10 cellular contexts compared by ENCODE assay signal in genomic region chr22:36322602-36322915, GRCh38.
A peak's percentile ranks its signal among the peaks of the same experiment; 100 is the strongest.
DNase-seq lines count a peak whose midpoint lies in the region; ATAC-seq and TF ChIP-seq lines count a peak whose summit lies in the region.
"Had no signal": no experiment of that assay in that cellular context is flagged by ENCODE, and none has a peak within 500 bp of the region (broad histone marks: within the 10 kb centered on the region; RNA-seq: fewer than 3 reads in every experiment).

No MANE protein-coding gene starts in this region.

- BruUV-seq in Calu3 (replicated peaks; lab: Mats Ljungman, UMichigan): no TSS peak

- H3K27me3 ChIP-seq in RWPE2 (ENCODE audit: insufficient read depth, poor library complexity, severe bottlenecking): no peaks in the 10 kb centered on the region
- H3K27me3 ChIP-seq in mucosa of stomach (ENCODE audit: control insufficient read depth, insufficient read depth, low read length): no peaks in the 10 kb centered on the region

- no peak for TF ChIP-seq CTCF in RWPE2 (IDR thresholded peaks at IDR 0.05; ENCODE audit: poor library complexity, severe bottlenecking)
- no peak for TF ChIP-seq CTCF in Calu3 (IDR thresholded peaks at IDR 0.05; ENCODE audit: unreplicated experiment)

- DNase-seq in RWPE2 (ENCODE audit: low spot score) (no peak), substantia nigra (lab: John Stamatoyannopoulos, UW) (no peak), Calu3 (no peak), NCI-H69 (lab: John Stamatoyannopoulos, UW) (no peak), NCI-H510A (lab: John Stamatoyannopoulos, UW) (no peak)
- no peak for DNase-seq in central memory CD8-positive, alpha-beta T cell (ENCODE audit: low spot score in 2 of 2)
- DNase-seq: activated naive CD8-positive, alpha-beta T cell treated with anti-CD3 and anti-CD28 coated beads, Interleukin-2, amount 50 U/mL, for 24 hours; effector CD4-positive, alpha-beta T cell; natural killer cell had no signal

- H3K36me3 Mint-ChIP-seq in central memory CD8-positive, alpha-beta T cell (ENCODE audit: insufficient read depth): peaks cover 83% of the 10 kb centered on the region
- peaks cover 91% of the 10 kb centered on the region for H3K36me3 Mint-ChIP-seq in Calu3 (ENCODE audit: insufficient read depth, unreplicated experiment)
- H3K36me3 Mint-ChIP-seq: natural killer cell had no signal

- H3K27ac ChIP-seq in RWPE2 (ENCODE audit: poor library complexity, severe bottlenecking): peak overlapping the region; percentile 100
- H3K27ac ChIP-seq in substantia nigra (ENCODE audit: low read depth, low read length, poor library complexity, severe bottlenecking): peak overlapping the region; percentile 28

- H3K9me3 ChIP-seq in RWPE2 (ENCODE audit: severe bottlenecking) (no peaks in the 10 kb centered on the region), mucosa of stomach (ENCODE audit: control insufficient read depth, low read length) (no peaks in the 10 kb centered on the region)

- H3K4me1 Mint-ChIP-seq in central memory CD8-positive, alpha-beta T cell: peaks cover 24% of the 10 kb centered on the region
- no peaks in the 10 kb centered on the region for H3K4me1 Mint-ChIP-seq in Calu3 (ENCODE audit: low read depth, unreplicated experiment)

- peak overlapping the region; percentile 53 for H3K9ac ChIP-seq in mucosa of stomach (ENCODE audit: low read length)

- no peaks in the 10 kb centered on the region for H3K9me3 Mint-ChIP-seq in central memory CD8-positive, alpha-beta T cell
- no peaks in the 10 kb centered on the region for H3K9me3 Mint-ChIP-seq in Calu3 (ENCODE audit: low read depth, unreplicated experiment)
- H3K9me3 Mint-ChIP-seq: activated naive CD8-positive, alpha-beta T cell treated with anti-CD3 and anti-CD28 coated beads, Interleukin-2, amount 50 U/mL, for 24 hours; natural killer cell had no signal

- no peak overlapping the region for H3K4me3 Mint-ChIP-seq in central memory CD8-positive, alpha-beta T cell
- H3K4me3 Mint-ChIP-seq in Calu3 (ENCODE audit: low read depth, unreplicated experiment): no peak overlapping the region
- H3K4me3 Mint-ChIP-seq: activated naive CD8-positive, alpha-beta T cell treated with anti-CD3 and anti-CD28 coated beads, Interleukin-2, amount 50 U/mL, for 24 hours; natural killer cell had no signal

- peak overlapping the region; percentile 74 for H3K27ac Mint-ChIP-seq in central memory CD8-positive, alpha-beta T cell (ENCODE audit: low read depth)
- no peak overlapping the region for H3K27ac Mint-ChIP-seq in Calu3 (ENCODE audit: unreplicated experiment)

- ATAC-seq in RWPE2 (ENCODE audit: low read depth): no peak
- ATAC-seq in central memory CD8-positive, alpha-beta T cell (replicated peaks; ENCODE audit: extremely low read depth, poor library complexity, severe bottlenecking): no peak
- ATAC-seq: activated naive CD8-positive, alpha-beta T cell treated with anti-CD3 and anti-CD28 coated beads, Interleukin-2, amount 50 U/mL, for 24 hours; natural killer cell had no signal

- H3K36me3 ChIP-seq in RWPE2 (ENCODE audit: low read depth) (peaks cover 100% of the 10 kb centered on the region), mucosa of stomach (ENCODE audit: control insufficient read depth, insufficient read depth, low read length) (peaks cover 57% of the 10 kb centered on the region)

- H3K4me1 ChIP-seq in RWPE2 (ENCODE audit: insufficient read depth, poor library complexity, severe bottlenecking) (peaks cover 22% of the 10 kb centered on the region), mucosa of stomach (ENCODE audit: control insufficient read depth, insufficient read depth, low read length) (peaks cover 44% of the 10 kb centered on the region)

- CTCF ChIA-PET in Calu3 (lab: Charles Lee): no interaction called here

- intact Hi-C loops in Calu3 (cut with micrococcal nuclease; ENCODE audit: unreplicated experiment): no loop called here

- H3K4me3 ChIP-seq in RWPE2 (ENCODE audit: severe bottlenecking) (no peak overlapping the region), mucosa of stomach (ENCODE audit: low read length) (no peak overlapping the region)

- H3K27me3 Mint-ChIP-seq in central memory CD8-positive, alpha-beta T cell: no peaks in the 10 kb centered on the region
- no peaks in the 10 kb centered on the region for H3K27me3 Mint-ChIP-seq in Calu3 (ENCODE audit: unreplicated experiment)
- H3K27me3 Mint-ChIP-seq: activated naive CD8-positive, alpha-beta T cell treated with anti-CD3 and anti-CD28 coated beads, Interleukin-2, amount 50 U/mL, for 24 hours had no signal
